1 cellular context compared by ENCODE assay signal in the genomic region with DNA sequence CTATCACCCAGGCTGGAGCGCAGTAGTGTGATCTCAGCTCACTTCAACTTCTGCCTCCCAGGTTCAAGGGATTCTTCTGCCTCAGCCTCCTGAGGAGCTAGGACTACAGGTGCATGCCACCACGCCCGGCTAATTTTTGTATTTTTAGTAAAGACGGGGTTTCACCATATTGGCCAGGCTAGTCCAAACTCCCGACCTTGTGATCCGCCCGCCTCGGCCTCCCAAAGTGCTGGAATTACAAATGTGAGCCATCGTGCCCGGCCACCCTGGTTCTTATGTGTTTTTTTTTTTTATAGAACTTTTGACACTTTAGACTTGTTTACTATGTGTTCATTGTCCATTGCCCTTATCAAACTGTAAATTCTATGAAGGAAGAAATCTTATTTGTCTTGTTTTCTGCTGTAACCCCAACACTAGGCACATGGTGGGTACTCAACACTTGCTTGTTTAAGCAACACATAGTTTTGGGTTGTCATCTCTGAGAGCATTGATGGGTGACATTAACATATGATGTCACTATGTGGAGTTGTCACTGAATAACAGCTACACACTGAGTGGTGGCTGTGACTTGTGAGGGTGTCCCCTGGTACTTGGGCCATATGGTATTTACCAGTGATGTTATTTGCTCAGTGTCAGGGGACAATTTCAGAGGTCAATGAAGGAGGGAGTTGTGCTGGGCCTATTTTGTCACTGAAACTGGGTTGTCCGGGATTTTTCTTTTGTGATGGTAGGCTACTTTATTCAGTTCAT.
A peak's percentile ranks its signal among the peaks of the same experiment; 100 is the strongest.
TF ChIP-seq lines count a peak whose summit lies in the region.

No MANE protein-coding gene starts in this region.

TF ChIP-seq in HEK293, 187 proteins besides CTCF, POLR2A, EP300 and RAD21 (continued from another document):
- TF ChIP-seq, protein P1, sequence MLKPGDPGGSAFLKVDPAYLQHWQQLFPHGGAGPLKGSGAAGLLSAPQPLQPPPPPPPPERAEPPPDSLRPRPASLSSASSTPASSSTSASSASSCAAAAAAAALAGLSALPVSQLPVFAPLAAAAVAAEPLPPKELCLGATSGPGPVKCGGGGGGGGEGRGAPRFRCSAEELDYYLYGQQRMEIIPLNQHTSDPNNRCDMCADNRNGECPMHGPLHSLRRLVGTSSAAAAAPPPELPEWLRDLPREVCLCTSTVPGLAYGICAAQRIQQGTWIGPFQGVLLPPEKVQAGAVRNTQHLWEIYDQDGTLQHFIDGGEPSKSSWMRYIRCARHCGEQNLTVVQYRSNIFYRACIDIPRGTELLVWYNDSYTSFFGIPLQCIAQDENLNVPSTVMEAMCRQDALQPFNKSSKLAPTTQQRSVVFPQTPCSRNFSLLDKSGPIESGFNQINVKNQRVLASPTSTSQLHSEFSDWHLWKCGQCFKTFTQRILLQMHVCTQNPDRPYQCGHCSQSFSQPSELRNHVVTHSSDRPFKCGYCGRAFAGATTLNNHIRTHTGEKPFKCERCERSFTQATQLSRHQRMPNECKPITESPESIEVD (tag by site-specific recombination; IDR thresholded peaks at IDR 0.05), result no peak
- no peak for TF ChIP-seq ZNF76 (tag by site-specific recombination; IDR thresholded peaks at IDR 0.05; ENCODE audit: borderline replicate concordance, low read depth)
- TF ChIP-seq, protein P2, sequence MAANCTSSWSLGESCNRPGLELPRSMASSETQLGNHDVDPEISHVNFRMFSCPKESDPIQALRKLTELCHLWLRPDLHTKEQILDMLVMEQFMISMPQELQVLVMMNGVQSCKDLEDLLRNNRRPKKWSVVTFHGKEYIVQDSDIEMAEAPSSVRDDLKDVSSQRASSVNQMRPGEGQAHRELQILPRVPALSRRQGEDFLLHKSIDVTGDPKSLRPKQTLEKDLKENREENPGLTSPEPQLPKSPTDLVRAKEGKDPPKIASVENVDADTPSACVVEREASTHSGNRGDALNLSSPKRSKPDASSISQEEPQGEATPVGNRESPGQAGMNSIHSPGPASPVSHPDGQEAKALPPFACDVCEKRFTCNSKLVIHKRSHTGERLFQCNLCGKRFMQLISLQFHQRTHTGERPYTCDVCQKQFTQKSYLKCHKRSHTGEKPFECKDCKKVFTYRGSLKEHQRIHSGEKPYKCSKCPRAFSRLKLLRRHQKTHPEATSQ (tag by site-specific recombination; IDR thresholded peaks at IDR 0.05), result no peak
- TF ChIP-seq, protein P3, sequence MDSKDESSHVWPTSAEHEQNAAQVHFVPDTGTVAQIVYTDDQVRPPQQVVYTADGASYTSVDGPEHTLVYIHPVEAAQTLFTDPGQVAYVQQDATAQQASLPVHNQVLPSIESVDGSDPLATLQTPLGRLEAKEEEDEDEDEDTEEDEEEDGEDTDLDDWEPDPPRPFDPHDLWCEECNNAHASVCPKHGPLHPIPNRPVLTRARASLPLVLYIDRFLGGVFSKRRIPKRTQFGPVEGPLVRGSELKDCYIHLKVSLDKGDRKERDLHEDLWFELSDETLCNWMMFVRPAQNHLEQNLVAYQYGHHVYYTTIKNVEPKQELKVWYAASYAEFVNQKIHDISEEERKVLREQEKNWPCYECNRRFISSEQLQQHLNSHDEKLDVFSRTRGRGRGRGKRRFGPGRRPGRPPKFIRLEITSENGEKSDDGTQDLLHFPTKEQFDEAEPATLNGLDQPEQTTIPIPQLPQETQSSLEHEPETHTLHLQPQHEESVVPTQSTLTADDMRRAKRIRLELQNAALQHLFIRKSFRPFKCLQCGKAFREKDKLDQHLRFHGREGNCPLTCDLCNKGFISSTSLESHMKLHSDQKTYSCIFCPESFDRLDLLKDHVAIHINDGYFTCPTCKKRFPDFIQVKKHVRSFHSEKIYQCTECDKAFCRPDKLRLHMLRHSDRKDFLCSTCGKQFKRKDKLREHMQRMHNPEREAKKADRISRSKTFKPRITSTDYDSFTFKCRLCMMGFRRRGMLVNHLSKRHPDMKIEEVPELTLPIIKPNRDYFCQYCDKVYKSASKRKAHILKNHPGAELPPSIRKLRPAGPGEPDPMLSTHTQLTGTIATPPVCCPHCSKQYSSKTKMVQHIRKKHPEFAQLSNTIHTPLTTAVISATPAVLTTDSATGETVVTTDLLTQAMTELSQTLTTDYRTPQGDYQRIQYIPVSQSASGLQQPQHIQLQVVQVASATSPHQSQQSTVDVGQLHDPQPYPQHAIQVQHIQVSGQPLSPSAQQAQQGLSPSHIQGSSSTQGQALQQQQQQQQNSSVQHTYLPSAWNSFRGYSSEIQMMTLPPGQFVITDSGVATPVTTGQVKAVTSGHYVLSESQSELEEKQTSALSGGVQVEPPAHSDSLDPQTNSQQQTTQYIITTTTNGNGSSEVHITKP (tag by site-specific recombination; IDR thresholded peaks at IDR 0.05), result peak; percentile 68
